In the genomic region with DNA sequence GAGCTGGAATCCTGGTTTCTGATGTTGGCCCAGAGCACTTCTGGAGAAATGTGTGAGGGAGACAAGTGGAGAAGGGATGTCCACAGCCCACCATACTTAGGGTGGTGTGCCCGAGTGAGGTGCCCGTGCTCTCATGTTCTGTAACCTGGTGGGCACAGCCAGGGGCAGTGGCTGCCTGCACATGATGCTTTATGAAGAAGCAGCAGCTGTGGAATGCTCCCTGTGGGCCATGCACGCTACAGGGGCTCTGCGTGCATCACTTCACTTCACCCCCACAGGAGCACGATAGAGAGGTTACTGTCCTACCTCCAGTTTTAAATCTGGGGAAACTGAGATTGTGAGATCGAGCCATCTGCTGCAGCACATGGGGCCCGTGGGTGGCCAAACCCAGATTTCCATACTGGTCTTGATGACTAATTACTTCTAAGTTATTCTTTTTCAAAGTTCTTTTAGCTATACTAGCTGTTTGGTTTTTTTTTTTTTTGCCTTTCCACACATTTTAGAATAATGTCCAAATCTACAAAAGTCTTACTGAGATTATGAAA, we compare ENCODE assay signal across 13 cellular contexts.
"Had no signal": no experiment of that assay in that cellular context is flagged by ENCODE, and none has a peak within 500 bp of the region (broad histone marks: within the 10 kb centered on the region; RNA-seq: fewer than 3 reads in every experiment).

No MANE protein-coding gene starts in this region.

- H3K4me3 Mint-ChIP-seq: neural progenitor cell had no signal

- H3K4me2 ChIP-seq: neural progenitor cell, SK-N-SH had no signal

- H3K9me2 ChIP-seq: SK-N-SH had no signal

- H3K9me3 ChIP-seq: body of pancreas, colonic mucosa, SK-N-SH, thyroid gland had no signal

- H3K27ac ChIP-seq: body of pancreas, colonic mucosa, neural progenitor cell, parathyroid adenoma, thyroid gland, WERI-Rb-1 had no signal

- H3K36me3 Mint-ChIP-seq: activated naive CD4-positive, alpha-beta T cell treated with anti-CD3 and anti-CD28 coated beads, Interleukin-2, amount 50 U/mL, for 72 hours; neural progenitor cell had no signal

- H3K4me3 ChIP-seq: body of pancreas, colonic mucosa, neural progenitor cell, thyroid gland had no signal

- H3K4me1 ChIP-seq: body of pancreas, colonic mucosa, neural progenitor cell, parathyroid adenoma, thyroid gland had no signal

- H3K9me3 Mint-ChIP-seq: activated naive CD4-positive, alpha-beta T cell treated with anti-CD3 and anti-CD28 coated beads, Interleukin-2, amount 50 U/mL, for 72 hours had no signal

- H3K9ac ChIP-seq: neural progenitor cell, parathyroid adenoma, SK-N-SH had no signal

- H3K36me3 ChIP-seq: colonic mucosa, neural progenitor cell, thyroid gland, WERI-Rb-1 had no signal

- H3K27ac Mint-ChIP-seq: activated naive CD4-positive, alpha-beta T cell treated with anti-CD3 and anti-CD28 coated beads, Interleukin-2, amount 50 U/mL, for 72 hours; neural progenitor cell had no signal

- ATAC-seq: body of pancreas had no signal

- H3K79me2 ChIP-seq: parathyroid adenoma had no signal

- H2AFZ ChIP-seq: neural progenitor cell, parathyroid adenoma had no signal

- DNase-seq: activated effector memory CD4-positive, alpha-beta T cell treated with Interleukin-2 at 50 U/mL for 16 hours; body of pancreas; central memory CD4-positive, alpha-beta T cell; colonic mucosa; islet precursor cell; SHP77; SK-N-SH; T-helper 1 cell; thyroid gland; WERI-Rb-1 had no signal

- H3K27me3 ChIP-seq: body of pancreas, colonic mucosa, neural progenitor cell, thyroid gland had no signal
